Comparison of ENCODE assay signal across 1 cellular context in the genomic region with DNA sequence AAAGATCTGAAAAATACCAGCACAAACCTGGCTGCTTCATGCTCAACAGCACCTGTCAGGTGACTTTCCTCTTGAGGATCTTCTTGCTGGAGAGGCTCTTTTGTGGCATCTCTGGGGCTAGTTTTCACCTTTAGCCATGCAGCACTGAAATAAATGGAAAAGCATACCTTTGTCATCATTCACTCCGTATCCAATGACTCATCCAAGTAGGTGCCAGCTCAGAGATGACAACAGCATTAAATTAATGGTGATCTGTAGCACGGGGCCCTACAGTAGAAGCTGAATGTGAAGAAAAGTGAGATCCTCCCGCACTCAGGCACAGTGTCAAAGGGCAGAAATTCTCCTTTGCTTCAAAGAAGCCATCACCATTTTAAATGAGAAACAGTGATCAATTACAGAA.
TF ChIP-seq lines count a peak whose summit lies in the region.

No MANE protein-coding gene starts in this region.

TF ChIP-seq in A549, 52 proteins besides CTCF, POLR2A, EP300 and RAD21 (continued from another document):
- TF ChIP-seq, protein P1, sequence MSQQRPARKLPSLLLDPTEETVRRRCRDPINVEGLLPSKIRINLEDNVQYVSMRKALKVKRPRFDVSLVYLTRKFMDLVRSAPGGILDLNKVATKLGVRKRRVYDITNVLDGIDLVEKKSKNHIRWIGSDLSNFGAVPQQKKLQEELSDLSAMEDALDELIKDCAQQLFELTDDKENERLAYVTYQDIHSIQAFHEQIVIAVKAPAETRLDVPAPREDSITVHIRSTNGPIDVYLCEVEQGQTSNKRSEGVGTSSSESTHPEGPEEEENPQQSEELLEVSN (IDR thresholded peaks at IDR 0.05; ENCODE audit: borderline replicate concordance, low read depth) = no peak
- TF ChIP-seq, protein P2, sequence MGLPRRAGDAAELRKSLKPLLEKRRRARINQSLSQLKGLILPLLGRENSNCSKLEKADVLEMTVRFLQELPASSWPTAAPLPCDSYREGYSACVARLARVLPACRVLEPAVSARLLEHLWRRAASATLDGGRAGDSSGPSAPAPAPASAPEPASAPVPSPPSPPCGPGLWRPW (IDR thresholded peaks at IDR 0.05) = no peak
- no peak for TF ChIP-seq KDM1A (IDR thresholded peaks at IDR 0.05; ENCODE audit: low read depth)
- TF ChIP-seq, protein P3, sequence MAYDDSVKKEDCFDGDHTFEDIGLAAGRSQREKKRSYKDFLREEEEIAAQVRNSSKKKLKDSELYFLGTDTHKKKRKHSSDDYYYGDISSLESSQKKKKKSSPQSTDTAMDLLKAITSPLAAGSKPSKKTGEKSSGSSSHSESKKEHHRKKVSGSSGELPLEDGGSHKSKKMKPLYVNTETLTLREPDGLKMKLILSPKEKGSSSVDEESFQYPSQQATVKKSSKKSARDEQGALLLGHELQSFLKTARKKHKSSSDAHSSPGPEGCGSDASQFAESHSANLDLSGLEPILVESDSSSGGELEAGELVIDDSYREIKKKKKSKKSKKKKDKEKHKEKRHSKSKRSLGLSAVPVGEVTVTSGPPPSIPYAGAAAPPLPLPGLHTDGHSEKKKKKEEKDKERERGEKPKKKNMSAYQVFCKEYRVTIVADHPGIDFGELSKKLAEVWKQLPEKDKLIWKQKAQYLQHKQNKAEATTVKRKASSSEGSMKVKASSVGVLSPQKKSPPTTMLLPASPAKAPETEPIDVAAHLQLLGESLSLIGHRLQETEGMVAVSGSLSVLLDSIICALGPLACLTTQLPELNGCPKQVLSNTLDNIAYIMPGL (CRISPR knock-in tag; IDR thresholded peaks at IDR 0.05; ENCODE audit: borderline replicate concordance) = no peak
- no peak for TF ChIP-seq ZC3H11A (IDR thresholded peaks at IDR 0.05)
- TF ChIP-seq GATA3 (IDR thresholded peaks at IDR 0.05; ENCODE audit: borderline replicate concordance) = no peak
- peak; percentile 34; the same call in 1 of the 2 replicates for TF ChIP-seq JUNB (IDR thresholded peaks at IDR 0.05)
- TF ChIP-seq FOSL2 (IDR thresholded peaks at IDR 0.05) = no peak
- TF ChIP-seq FOSL2 (CRISPR knock-in tag; IDR thresholded peaks at IDR 0.05) = peak; percentile 73
